ENCODE assay signal across 8 cellular contexts in genomic region chr22:29167032-29167911, GRCh38. TPM values are rescaled to one million over a fixed set of nuclear protein-coding genes. Genes with fewer than 3 reads are reported as not detected.
DNase-seq lines count a peak whose midpoint lies in the region; ATAC-seq and TF ChIP-seq lines count a peak whose summit lies in the region.

No MANE protein-coding gene starts in this region.

- peaks cover 43% of the 10 kb centered on the region for H3K27me3 Mint-ChIP-seq in T-helper 1 cell treated with Interleukin-12 subunit alpha and Interleukin-12 subunit beta and Interleukin-4 antibody, amounts not matched to agents 30 μg/mL and 1 μg/mL, for 36 hours (ENCODE audit: low read depth)
- peaks cover 0 to 37% (median 14%) of the 10 kb centered on the region in 5 donors for H3K27me3 Mint-ChIP-seq in naive thymus-derived CD4-positive, alpha-beta T cell

- H3K9me3 Mint-ChIP-seq in T-helper 1 cell treated with Interleukin-12 subunit alpha and Interleukin-12 subunit beta and Interleukin-4 antibody, amounts not matched to agents 30 μg/mL and 1 μg/mL, for 36 hours = no peaks in the 10 kb centered on the region
- H3K9me3 Mint-ChIP-seq in naive thymus-derived CD4-positive, alpha-beta T cell = peaks cover 0 to 7% (median 2%) of the 10 kb centered on the region in 11 donors

- no peaks in the 10 kb centered on the region for H3K9me3 ChIP-seq in naive thymus-derived CD4-positive, alpha-beta T cell (ENCODE audit: control insufficient read depth in 2 of 3, low read length in 3 of 3)

- peak overlapping the region; percentile 75 for H3K27ac Mint-ChIP-seq in T-helper 1 cell treated with Interleukin-12 subunit alpha and Interleukin-12 subunit beta and Interleukin-4 antibody, amounts not matched to agents 30 μg/mL and 1 μg/mL, for 36 hours
- H3K27ac Mint-ChIP-seq in naive thymus-derived CD4-positive, alpha-beta T cell = peak overlapping the region in 2 of 9 donors; percentile 49 to 69

- H3K4me1 Mint-ChIP-seq in T-helper 1 cell treated with Interleukin-12 subunit alpha and Interleukin-12 subunit beta and Interleukin-4 antibody, amounts not matched to agents 30 μg/mL and 1 μg/mL, for 36 hours (ENCODE audit: low read depth) = peaks cover 17% of the 10 kb centered on the region
- H3K4me1 Mint-ChIP-seq in naive thymus-derived CD4-positive, alpha-beta T cell = peaks cover 11 to 22% (median 18%) of the 10 kb centered on the region in 7 donors

- no peaks in the 10 kb centered on the region for H3K36me3 ChIP-seq in naive thymus-derived CD4-positive, alpha-beta T cell (ENCODE audit: control insufficient read depth in 2 of 3, insufficient read depth in 3 of 3, low read length in 3 of 3)

- ATAC-seq in HG03045 (IDR thresholded peaks at IDR 0.05; ENCODE audit: unreplicated experiment) (peak; percentile 81), foreskin keratinocyte (no peak)
- peak; percentile 83 for ATAC-seq in naive thymus-derived CD4-positive, alpha-beta T cell

- intact Hi-C loops in naive thymus-derived CD4-positive, alpha-beta T cell (cut with micrococcal nuclease) = no loop called here

- no peaks in the 10 kb centered on the region for H3K36me3 Mint-ChIP-seq in T-helper 1 cell treated with Interleukin-12 subunit alpha and Interleukin-12 subunit beta and Interleukin-4 antibody, amounts not matched to agents 30 μg/mL and 1 μg/mL, for 36 hours (ENCODE audit: low read depth)
- H3K36me3 Mint-ChIP-seq in naive thymus-derived CD4-positive, alpha-beta T cell = peaks cover 0 to 4% (median 0%) of the 10 kb centered on the region in 5 donors

- H3K4me1 ChIP-seq in naive thymus-derived CD4-positive, alpha-beta T cell (ENCODE audit: control insufficient read depth in 2 of 2, insufficient read depth in 2 of 2, low read length in 2 of 2) = peaks cover 10 to 13% of the 10 kb centered on the region in 2 donors
- no peaks in the 10 kb centered on the region for H3K4me1 ChIP-seq in foreskin keratinocyte

- peak; percentile 75 for DNase-seq in activated CD4-positive, alpha-beta T cell treated with anti-CD3 and anti-CD28 coated beads for 48 hours
- DNase-seq in activated CD4-positive, alpha-beta T cell treated with anti-CD3 and anti-CD28 coated beads for 4 hours = no peak
- peak in 6 of 9 donors; percentile 8 to 70 (median 20) for DNase-seq in naive thymus-derived CD4-positive, alpha-beta T cell
- DNase-seq in foreskin keratinocyte (no peak), SW 1271 (lab: John Stamatoyannopoulos, UW) (no peak), NCI-H2196 (lab: John Stamatoyannopoulos, UW; ENCODE audit: unreplicated experiment) (no peak)

- H3K4me3 Mint-ChIP-seq in T-helper 1 cell treated with Interleukin-12 subunit alpha and Interleukin-12 subunit beta and Interleukin-4 antibody, amounts not matched to agents 30 μg/mL and 1 μg/mL, for 36 hours = peak overlapping the region; percentile 42
- H3K4me3 Mint-ChIP-seq in naive thymus-derived CD4-positive, alpha-beta T cell = peak overlapping the region in 9 of 10 donors; percentile 13 to 71 (median 60)

- no peaks in the 10 kb centered on the region for H3K27me3 ChIP-seq in naive thymus-derived CD4-positive, alpha-beta T cell (ENCODE audit: control insufficient read depth in 2 of 2, insufficient read depth in 2 of 2, low read length in 2 of 2)
- H3K27me3 ChIP-seq in foreskin keratinocyte = no peaks in the 10 kb centered on the region

- CTCF ChIA-PET in naive thymus-derived CD4-positive, alpha-beta T cell (lab: Charles Lee) = interaction anchor here (0.7 kb wide), 1 partner anchor 571 kb away, joined by 3 read pairs; no protein-coding TSS in a partner anchor

- peak overlapping the region; percentile 16 for H3K4me3 ChIP-seq in naive thymus-derived CD4-positive, alpha-beta T cell (ENCODE audit: low read length)

- POLR2A ChIA-PET in naive thymus-derived CD4-positive, alpha-beta T cell (lab: Charles Lee) = no interaction called here

- H3K27ac ChIP-seq in naive thymus-derived CD4-positive, alpha-beta T cell (ENCODE audit: low read depth, low read length) = no peak overlapping the region
- no peak overlapping the region for H3K27ac ChIP-seq in foreskin keratinocyte

- TF ChIP-seq CTCF in foreskin keratinocyte (conservative IDR thresholded peaks at IDR 0.05) = no peak

RNA-seq across cellular contexts. Expression of gene EMID1, which starts 38.4 kb away (rescaled TPM):
- 1 to 10 TPM in 2 of 5 experiments, not detected in 3; 1.2 to 2.0 TPM for total RNA-seq in naive thymus-derived CD4-positive, alpha-beta T cell
- polyA plus RNA-seq in naive thymus-derived CD4-positive, alpha-beta T cell = not detected
- total RNA-seq in foreskin keratinocyte = not detected in 2 replicates
- polyA plus RNA-seq in foreskin keratinocyte = not detected in 2 replicates

Comparison
In these comparisons a context has a peak if more than half of its experiments do, and no peak if none do; other contexts are left out.
1. DNase-seq: peak in activated CD4-positive, alpha-beta T cell treated with anti-CD3 and anti-CD28 coated beads for 48 hours (single experiment) and naive thymus-derived CD4-positive, alpha-beta T cell (6 of 9); none in activated CD4-positive, alpha-beta T cell treated with anti-CD3 and anti-CD28 coated beads for 4 hours (0 of 2), foreskin keratinocyte (0 of 2), SW 1271 (0 of 2) and NCI-H2196 (single experiment).